ENCODE assay signal across 1 cellular context in the genomic region with DNA sequence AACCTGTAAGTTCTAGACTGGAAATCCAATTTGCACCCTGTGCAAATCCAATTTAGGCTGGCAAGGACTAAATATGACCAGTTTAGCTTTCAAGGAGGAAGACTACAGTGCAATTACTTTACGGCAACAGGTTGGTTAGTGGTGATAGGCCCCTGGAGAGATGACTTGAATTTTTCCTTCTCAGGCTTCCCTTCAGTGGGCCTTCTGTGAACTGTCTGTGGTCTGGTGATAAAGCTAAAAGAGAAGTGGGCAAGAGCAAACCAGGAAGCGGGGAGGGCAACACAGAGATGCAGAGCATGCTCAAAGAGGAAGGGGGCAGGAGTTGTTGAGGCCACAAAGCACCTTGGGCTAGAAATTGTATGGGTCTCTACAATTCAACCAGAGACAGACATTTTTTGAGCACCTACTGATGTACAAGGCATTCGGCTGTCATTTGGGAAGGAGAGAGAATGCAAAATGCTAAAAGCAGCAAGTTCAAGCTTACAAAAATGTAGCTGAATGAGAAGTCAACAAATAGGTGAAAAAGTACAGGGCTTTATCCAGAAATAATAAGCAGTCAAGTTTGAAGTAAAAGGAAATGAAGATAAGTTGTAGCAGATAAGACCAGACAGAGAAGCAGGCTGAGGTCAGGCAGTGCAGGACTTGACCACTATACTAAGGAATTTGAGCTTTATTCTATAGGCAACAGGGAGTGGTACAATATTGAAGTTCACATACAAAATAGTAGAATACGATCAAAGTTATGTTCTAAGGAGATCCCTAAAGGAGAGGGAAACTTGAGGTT.
TF ChIP-seq lines count a peak whose summit lies in the region.

No MANE protein-coding gene starts in this region.

TF ChIP-seq in SK-N-SH treated with all-trans-retinoic acid at 6 μM for 48 hours, 23 proteins besides CTCF, POLR2A, EP300 and RAD21 (continued from another document):
- TF ChIP-seq TSHZ2 (CRISPR knock-in tag; IDR thresholded peaks at IDR 0.05) (no peak), ZNF8 (CRISPR knock-in tag; IDR thresholded peaks at IDR 0.05) (no peak), SNAI2 (CRISPR knock-in tag; IDR thresholded peaks at IDR 0.05) (no peak), ZNF70 (CRISPR knock-in tag; IDR thresholded peaks at IDR 0.05) (no peak), OSR1 (CRISPR knock-in tag; IDR thresholded peaks at IDR 0.05) (no peak), TOX (CRISPR knock-in tag; IDR thresholded peaks at IDR 0.05; ENCODE audit: borderline replicate concordance) (no peak)
